In the genomic region with DNA sequence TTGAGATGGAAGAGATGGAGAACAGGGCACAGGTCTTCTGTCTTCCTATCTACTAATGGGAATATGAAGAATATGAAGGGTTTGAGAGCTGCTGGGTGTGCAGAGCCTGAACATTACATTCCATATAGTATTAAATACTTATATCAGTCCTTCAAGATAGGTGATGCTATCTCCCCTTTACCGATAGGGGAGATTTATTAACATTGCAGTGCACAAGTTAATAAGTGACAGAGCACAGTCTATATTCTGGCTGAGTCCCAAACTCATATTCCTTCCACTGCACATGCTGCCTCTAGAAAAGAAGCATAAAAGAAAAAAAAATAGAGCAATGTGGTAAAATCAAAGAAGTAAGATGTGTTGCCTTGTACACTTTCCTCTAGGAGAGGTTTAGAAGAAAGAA, we compare ENCODE assay signal across 21 cellular contexts. TPM values are rescaled to one million over a fixed set of nuclear protein-coding genes. Genes with fewer than 3 reads are reported as not detected.
DNase-seq lines count a peak whose midpoint lies in the region; ATAC-seq, FAIRE-seq and TF ChIP-seq lines count a peak whose summit lies in the region.
"Had no signal": no experiment of that assay in that cellular context is flagged by ENCODE, and none has a peak within 500 bp of the region (broad histone marks: within the 10 kb centered on the region; RNA-seq: fewer than 3 reads in every experiment).

No MANE protein-coding gene starts in this region.

- no peak overlapping the region for H2AK5ac ChIP-seq in mesenchymal stem cell (ENCODE audit: low read length, severe bottlenecking)

- H2BK120ac ChIP-seq in mesenchymal stem cell (ENCODE audit: low read depth, low read length): no peak overlapping the region

- no peak for ATAC-seq in GM18861 (IDR thresholded peaks at IDR 0.05; ENCODE audit: unreplicated experiment)
- ATAC-seq: A549, HCT116 had no signal

- peak overlapping the region; percentile 80 for H3K27ac ChIP-seq in mesenchymal stem cell (ENCODE audit: low read length, poor library complexity, severe bottlenecking)
- H3K27ac ChIP-seq: A549, C4-2B, HL-60 had no signal

- H3K14ac ChIP-seq in mesenchymal stem cell (ENCODE audit: low read length in 2 of 2): no peak overlapping the region

- no peak for DNase-seq in RCC 7860 (ENCODE audit: low spot score)
- peak; percentile 41 for DNase-seq in glomerular visceral epithelial cell (ENCODE audit: extremely low spot score)
- no peak for DNase-seq in mesenchymal stem cell
- no peak for DNase-seq in occipital lobe (lab: John Stamatoyannopoulos, UW)
- DNase-seq in Calu3: no peak
- DNase-seq: AML-193; Caco-2; CD4-positive, alpha-beta T cell; DMS153; DMS79; GDM1; GOT3; H7; HFFc6 had no signal

- peaks cover 5% of the 10 kb centered on the region for H3K4me1 ChIP-seq in mesenchymal stem cell (ENCODE audit: control insufficient read depth, insufficient read depth, low read depth, low read length)

- H3K4me1 Mint-ChIP-seq in Calu3 (ENCODE audit: low read depth, unreplicated experiment): peaks cover 39% of the 10 kb centered on the region

- no peak overlapping the region for H2BK12ac ChIP-seq in mesenchymal stem cell (ENCODE audit: low read length in 2 of 2)

- CTCF ChIA-PET in Calu3 (lab: Charles Lee): no interaction called here

- no peak overlapping the region for H3K4me2 ChIP-seq in mesenchymal stem cell (ENCODE audit: low read length, poor library complexity, severe bottlenecking)
- H3K4me2 ChIP-seq: A549 had no signal

- H3K27me3 ChIP-seq in mesenchymal stem cell (ENCODE audit: control insufficient read depth in 1 of 2, insufficient read depth in 1 of 2, low read length in 2 of 2): no peaks in the 10 kb centered on the region

- H2AFZ ChIP-seq in mesenchymal stem cell (ENCODE audit: low read depth, low read length): no peak overlapping the region

- WGBS in mesenchymal stem cell: 100% methylated on average over 1 of the region's 1 CpG

- H2BK5ac ChIP-seq in mesenchymal stem cell (ENCODE audit: low read depth, low read length, poor library complexity, severe bottlenecking): peak overlapping the region; percentile 5

- no peak overlapping the region for H2BK15ac ChIP-seq in mesenchymal stem cell (ENCODE audit: low read depth, poor library complexity, severe bottlenecking)

- no peaks in the 10 kb centered on the region for H3K36me3 Mint-ChIP-seq in Calu3 (ENCODE audit: insufficient read depth, unreplicated experiment)

- H3K4ac ChIP-seq in mesenchymal stem cell (ENCODE audit: low read depth in 1 of 2, low read length in 2 of 2): no peak overlapping the region

- H3K9me3 ChIP-seq in mesenchymal stem cell (ENCODE audit: control insufficient read depth, low read length): no peaks in the 10 kb centered on the region
- H3K9me3 ChIP-seq: A549, Caco-2 had no signal

- peaks cover 30% of the 10 kb centered on the region for H3K79me1 ChIP-seq in mesenchymal stem cell (replicated peaks; ENCODE audit: low read length, poor library complexity, severe bottlenecking)

- TF ChIP-seq CTCF in Calu3 (IDR thresholded peaks at IDR 0.05; ENCODE audit: unreplicated experiment): no peak

- FAIRE-seq in RCC 7860 (lab: Jason Lieb, UNC): peak; percentile 76
- FAIRE-seq: A549, GM12892, GM18507 had no signal

- H3K27me3 Mint-ChIP-seq in Calu3 (ENCODE audit: unreplicated experiment): no peaks in the 10 kb centered on the region

- no peak overlapping the region for H4K91ac ChIP-seq in mesenchymal stem cell (ENCODE audit: low read length)

- H3K18ac ChIP-seq in mesenchymal stem cell (ENCODE audit: low read depth in 1 of 2, low read length in 2 of 2): no peak overlapping the region

- no TSS peak for BruUV-seq in Calu3 (replicated peaks; lab: Mats Ljungman, UMichigan)

- H3K23ac ChIP-seq in mesenchymal stem cell (ENCODE audit: low read length in 2 of 2): no peak overlapping the region

- no peak overlapping the region for H3K4me3 ChIP-seq in mesenchymal stem cell (ENCODE audit: insufficient read depth in 1 of 2, low read depth in 1 of 2, low read length in 2 of 2)
- H3K4me3 ChIP-seq: A549 had no signal

- no peak overlapping the region for H3K27ac Mint-ChIP-seq in Calu3 (ENCODE audit: unreplicated experiment)
- H3K27ac Mint-ChIP-seq: CD4-positive, alpha-beta T cell; HFFc6 had no signal

- H3K36me3 ChIP-seq in mesenchymal stem cell (ENCODE audit: control insufficient read depth in 1 of 2, insufficient read depth in 2 of 2, low read depth in 1 of 2, low read length in 2 of 2): peaks cover 17 to 23% of the 10 kb centered on the region in 2 experiments

- intact Hi-C loops in Calu3 (cut with micrococcal nuclease; ENCODE audit: unreplicated experiment): no loop called here

- peaks cover 3% of the 10 kb centered on the region for H3K9me3 Mint-ChIP-seq in Calu3 (ENCODE audit: low read depth, unreplicated experiment)
- H3K9me3 Mint-ChIP-seq: CD4-positive, alpha-beta T cell; HFFc6 had no signal

- H4K8ac ChIP-seq in mesenchymal stem cell (ENCODE audit: low read length): no peak overlapping the region

- no peak overlapping the region for H3K4me3 Mint-ChIP-seq in Calu3 (ENCODE audit: low read depth, unreplicated experiment)
- H3K4me3 Mint-ChIP-seq: CD4-positive, alpha-beta T cell; HFFc6 had no signal

- H3K9ac ChIP-seq in mesenchymal stem cell (ENCODE audit: low read length): no peak overlapping the region

RNA-seq across cellular contexts. Expression of gene KIAA0408, which starts 18.5 kb away (rescaled TPM):
- 1.9 TPM for polyA plus RNA-seq in mesenchymal stem cell (2013, experiment 1 of 2)
- 1.9 TPM for polyA plus RNA-seq in mesenchymal stem cell (2013, experiment 2 of 2)
- total RNA-seq in occipital lobe: 116 TPM
- 0.31 and 0.91 TPM in 2 replicates for total RNA-seq in Calu3 (2022)
- total RNA-seq: Caco-2 had no signal

Comparison
In these comparisons a context has a peak if more than half of its experiments do, and no peak if none do; other contexts are left out.
1. RNA of gene KIAA0408, which starts 18.5 kb away (total RNA-seq): 116 TPM in occipital lobe (single experiment); 0.31 to 0.91 TPM in Calu3; every median in the first group is over 10 times any median in the second.